1 cellular context compared by ENCODE assay signal in the genomic region with DNA sequence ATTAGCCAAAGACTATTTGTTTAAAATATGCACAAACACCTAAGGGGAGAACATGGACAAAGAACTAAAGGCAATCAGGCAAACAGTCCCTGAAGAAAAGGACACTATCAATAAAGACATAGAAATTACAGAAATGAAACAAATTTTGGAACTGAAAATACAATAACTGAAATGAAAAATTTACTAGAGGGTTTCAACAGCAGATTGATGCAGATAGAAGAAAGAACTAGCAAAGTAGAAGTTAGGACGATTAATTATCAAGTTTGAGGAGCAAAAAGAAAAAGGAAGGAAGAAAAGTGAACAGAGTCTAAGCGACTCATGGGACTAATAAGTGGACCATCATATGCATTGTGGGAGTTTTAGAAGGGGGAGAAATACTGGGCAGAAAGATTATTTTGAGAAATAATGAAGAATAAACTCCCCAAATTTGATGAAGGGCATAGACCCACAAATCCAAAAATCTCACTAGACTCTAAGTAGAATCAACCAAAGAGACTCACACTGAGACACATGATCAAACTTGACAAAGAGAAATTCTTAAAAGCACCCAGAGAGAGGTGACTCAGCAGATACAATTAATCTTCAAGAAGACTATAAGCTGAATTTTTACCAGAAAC.
TF ChIP-seq lines count a peak whose summit lies in the region.

No MANE protein-coding gene starts in this region.

TF ChIP-seq in HepG2, 621 proteins besides CTCF, POLR2A, EP300 and RAD21 (continued from another document):
- TF ChIP-seq, protein P1, sequence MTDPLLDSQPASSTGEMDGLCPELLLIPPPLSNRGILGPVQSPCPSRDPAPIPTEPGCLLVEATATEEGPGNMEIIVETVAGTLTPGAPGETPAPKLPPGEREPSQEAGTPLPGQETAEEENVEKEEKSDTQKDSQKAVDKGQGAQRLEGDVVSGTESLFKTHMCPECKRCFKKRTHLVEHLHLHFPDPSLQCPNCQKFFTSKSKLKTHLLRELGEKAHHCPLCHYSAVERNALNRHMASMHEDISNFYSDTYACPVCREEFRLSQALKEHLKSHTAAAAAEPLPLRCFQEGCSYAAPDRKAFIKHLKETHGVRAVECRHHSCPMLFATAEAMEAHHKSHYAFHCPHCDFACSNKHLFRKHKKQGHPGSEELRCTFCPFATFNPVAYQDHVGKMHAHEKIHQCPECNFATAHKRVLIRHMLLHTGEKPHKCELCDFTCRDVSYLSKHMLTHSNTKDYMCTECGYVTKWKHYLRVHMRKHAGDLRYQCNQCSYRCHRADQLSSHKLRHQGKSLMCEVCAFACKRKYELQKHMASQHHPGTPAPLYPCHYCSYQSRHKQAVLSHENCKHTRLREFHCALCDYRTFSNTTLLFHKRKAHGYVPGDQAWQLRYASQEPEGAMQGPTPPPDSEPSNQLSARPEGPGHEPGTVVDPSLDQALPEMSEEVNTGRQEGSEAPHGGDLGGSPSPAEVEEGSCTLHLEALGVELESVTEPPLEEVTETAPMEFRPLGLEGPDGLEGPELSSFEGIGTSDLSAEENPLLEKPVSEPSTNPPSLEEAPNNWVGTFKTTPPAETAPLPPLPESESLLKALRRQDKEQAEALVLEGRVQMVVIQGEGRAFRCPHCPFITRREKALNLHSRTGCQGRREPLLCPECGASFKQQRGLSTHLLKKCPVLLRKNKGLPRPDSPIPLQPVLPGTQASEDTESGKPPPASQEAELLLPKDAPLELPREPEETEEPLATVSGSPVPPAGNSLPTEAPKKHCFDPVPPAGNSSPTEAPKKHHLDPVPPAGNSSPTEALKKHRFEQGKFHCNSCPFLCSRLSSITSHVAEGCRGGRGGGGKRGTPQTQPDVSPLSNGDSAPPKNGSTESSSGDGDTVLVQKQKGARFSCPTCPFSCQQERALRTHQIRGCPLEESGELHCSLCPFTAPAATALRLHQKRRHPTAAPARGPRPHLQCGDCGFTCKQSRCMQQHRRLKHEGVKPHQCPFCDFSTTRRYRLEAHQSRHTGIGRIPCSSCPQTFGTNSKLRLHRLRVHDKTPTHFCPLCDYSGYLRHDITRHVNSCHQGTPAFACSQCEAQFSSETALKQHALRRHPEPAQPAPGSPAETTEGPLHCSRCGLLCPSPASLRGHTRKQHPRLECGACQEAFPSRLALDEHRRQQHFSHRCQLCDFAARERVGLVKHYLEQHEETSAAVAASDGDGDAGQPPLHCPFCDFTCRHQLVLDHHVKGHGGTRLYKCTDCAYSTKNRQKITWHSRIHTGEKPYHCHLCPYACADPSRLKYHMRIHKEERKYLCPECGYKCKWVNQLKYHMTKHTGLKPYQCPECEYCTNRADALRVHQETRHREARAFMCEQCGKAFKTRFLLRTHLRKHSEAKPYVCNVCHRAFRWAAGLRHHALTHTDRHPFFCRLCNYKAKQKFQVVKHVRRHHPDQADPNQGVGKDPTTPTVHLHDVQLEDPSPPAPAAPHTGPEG (CRISPR knock-in tag; IDR thresholded peaks at IDR 0.05): no peak
- TF ChIP-seq HNRNPL (IDR thresholded peaks at IDR 0.05; ENCODE audit: low read depth, low read length): no peak
